8 cellular contexts compared by ENCODE assay signal in the genomic region with DNA sequence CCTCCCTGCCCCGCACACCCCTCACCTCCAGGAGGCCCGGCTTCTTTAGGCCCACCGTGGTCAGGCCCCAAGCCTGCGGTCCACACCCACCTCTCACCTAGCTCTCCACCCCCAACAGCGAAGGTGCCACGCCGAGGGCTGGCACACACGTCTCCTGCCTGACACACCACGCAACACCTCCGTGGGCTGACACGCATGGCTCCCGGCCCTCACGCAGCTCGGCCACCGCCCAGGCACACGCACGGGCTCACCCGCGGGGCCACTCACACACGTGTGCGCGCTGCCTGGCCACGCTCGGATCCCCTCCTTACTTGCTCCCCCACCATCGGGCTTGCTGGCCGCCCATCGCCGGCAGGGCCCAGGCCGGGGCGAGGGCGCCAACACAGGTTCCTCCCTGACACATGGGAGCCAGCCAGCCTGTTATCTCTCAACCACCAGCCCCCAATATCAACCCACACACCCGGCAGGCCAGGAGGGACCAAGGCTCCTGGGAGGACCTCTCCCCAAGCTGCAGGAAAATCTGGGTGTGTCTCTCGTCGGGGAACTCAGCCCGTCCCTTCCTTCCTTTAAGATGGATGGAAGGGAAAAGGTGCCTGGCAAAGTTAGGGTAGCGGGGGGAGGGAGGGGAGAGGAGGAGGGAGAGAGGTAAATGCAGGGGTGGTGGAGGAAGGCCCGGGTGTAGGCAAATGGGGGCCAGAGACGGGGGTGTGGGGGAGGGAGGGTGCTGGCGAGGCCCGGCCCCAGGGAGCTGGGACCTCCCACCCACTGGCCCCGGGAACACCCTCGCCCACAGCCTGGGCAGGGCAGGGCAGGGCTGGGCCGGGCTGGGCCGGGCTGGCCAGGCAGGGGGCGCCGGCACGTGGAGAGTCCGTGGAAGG. TPM values are rescaled to one million over a fixed set of nuclear protein-coding genes. Genes with fewer than 3 reads are reported as not detected.
DNase-seq lines count a peak whose midpoint lies in the region; ATAC-seq lines count a peak whose summit lies in the region.

No MANE protein-coding gene starts in this region.

- no peaks in the 10 kb centered on the region for H3K27me3 Mint-ChIP-seq in activated naive CD4-positive, alpha-beta T cell treated with anti-CD3 and anti-CD28 coated beads, Interleukin-2, amount 10 ng/mL, durations not matched to agents 7 days and 5 days

- intact Hi-C loops in left cardiac atrium (cut with DNase I), result no loop called here

- H3K27ac Mint-ChIP-seq in activated naive CD4-positive, alpha-beta T cell treated with anti-CD3 and anti-CD28 coated beads, Interleukin-2, amount 10 ng/mL, durations not matched to agents 7 days and 5 days, result peak overlapping the region; percentile 78

- H3K9me3 Mint-ChIP-seq in activated naive CD4-positive, alpha-beta T cell treated with anti-CD3 and anti-CD28 coated beads, Interleukin-2, amount 10 ng/mL, durations not matched to agents 7 days and 5 days, result no peaks in the 10 kb centered on the region

- H3K4me3 Mint-ChIP-seq in activated naive CD4-positive, alpha-beta T cell treated with anti-CD3 and anti-CD28 coated beads, Interleukin-2, amount 10 ng/mL, durations not matched to agents 7 days and 5 days, result peak overlapping the region; percentile 83

- DNase-seq in NCI-H748 (lab: John Stamatoyannopoulos, UW; ENCODE audit: unreplicated experiment) (peak; percentile 88), left cardiac atrium (peak; percentile 63), retina (peak; percentile 48), T-helper 9 cell (no peak), AML-193 (lab: John Stamatoyannopoulos, UW) (no peak)
- peak; percentile 52 for DNase-seq in activated naive CD4-positive, alpha-beta T cell treated with anti-CD3 and anti-CD28 coated beads, Interleukin-2, amount 10 ng/mL, durations not matched to agents 7 days and 5 days

- CTCF ChIA-PET in activated naive CD4-positive, alpha-beta T cell treated with anti-CD3 and anti-CD28 coated beads, Interleukin-2, amount 10 ng/mL, durations not matched to agents 7 days and 5 days (lab: Charles Lee), result interaction anchor here (0.6 to 1.4 kb wide), 5 partner anchors 9 to 140 kb away, joined by 3 to 10 read pairs (median 4); partner anchors contain the start of gene CDC20

- peaks cover 38% of the 10 kb centered on the region for H3K36me3 Mint-ChIP-seq in activated naive CD4-positive, alpha-beta T cell treated with anti-CD3 and anti-CD28 coated beads, Interleukin-2, amount 10 ng/mL, durations not matched to agents 7 days and 5 days

- H3K4me1 Mint-ChIP-seq in activated naive CD4-positive, alpha-beta T cell treated with anti-CD3 and anti-CD28 coated beads, Interleukin-2, amount 10 ng/mL, durations not matched to agents 7 days and 5 days, result peaks cover 52% of the 10 kb centered on the region

- ATAC-seq in GM18511 (IDR thresholded peaks at IDR 0.05; ENCODE audit: unreplicated experiment) (peak; percentile 47), HG02610 (IDR thresholded peaks at IDR 0.05; ENCODE audit: unreplicated experiment) (peak; percentile 44), left cardiac atrium (peak; percentile 69 to 83)

RNA-seq across cellular contexts. Expression of gene ELOVL1, which starts 0.5 kb away (rescaled TPM):
- total RNA-seq in left cardiac atrium, result 10 to 100 TPM; 35.9 to 49.4 TPM

RNA-seq across cellular contexts. Expression of gene CDC20, which starts 8.5 kb away (rescaled TPM):
- total RNA-seq in left cardiac atrium, result 1 to 10 TPM in 1 of 2 donors, under 1 TPM in 1; 0.34 to 1.4 TPM

RNA-seq across cellular contexts. Expression of gene MED8, which starts 22.3 kb away (rescaled TPM):
- total RNA-seq in left cardiac atrium, result 10 to 100 TPM; 19.1 to 27.4 TPM

RNA-seq across cellular contexts. Expression of gene SZT2, which starts 22.4 kb away (rescaled TPM):
- total RNA-seq in left cardiac atrium, result 10 to 100 TPM; 26.3 to 30.5 TPM

RNA-seq across cellular contexts. Expression of gene MPL, which starts 29.6 kb away (rescaled TPM):
- under 1 TPM; 0.44 to 0.65 TPM for total RNA-seq in left cardiac atrium

Comparison
In these comparisons a context has a peak if more than half of its experiments do, and no peak if none do; other contexts are left out.
1. DNase-seq: peak in NCI-H748 (single experiment), activated naive CD4-positive, alpha-beta T cell treated with anti-CD3 and anti-CD28 coated beads, Interleukin-2, amount 10 ng/mL, durations not matched to agents 7 days and 5 days (single experiment), left cardiac atrium (single experiment) and retina (single experiment); none in T-helper 9 cell (single experiment) and AML-193 (0 of 2).
2. Peak in every context shown above with its lines, with median percentiles within 50 percentile points of each other: ATAC-seq.